In genomic region chr14:65412189-65412846, GRCh38 we compare ENCODE assay signal across 8 cellular contexts. TPM values are rescaled to one million over a fixed set of nuclear protein-coding genes. Genes with fewer than 3 reads are reported as not detected.
DNase-seq lines count a peak whose midpoint lies in the region; ATAC-seq and TF ChIP-seq lines count a peak whose summit lies in the region.

FUT8 (plus strand) TSS chr14:65412730; CDS start chr14:65561564, 148,834 bp downstream.

- peak; percentile 78 for ATAC-seq in HG02588 (IDR thresholded peaks at IDR 0.05; ENCODE audit: unreplicated experiment)

- CTCF ChIA-PET in SK-N-SH (lab: Yijun Ruan, JAX), result interaction anchor here (0.6 to 8.8 kb wide), 32 partner anchors 13 to 956 kb away, joined by 3 to 174 read pairs (median 4); partner anchors contain the start of gene FNTB

- peak; percentile 13 to 46; a peak in 2 of 4 replicates for TF ChIP-seq EP300 in SK-N-SH (IDR thresholded peaks at IDR 0.05; ENCODE audit: borderline replicate concordance in 1 of 2, low read depth in 1 of 2, low read length in 1 of 2)

- peaks cover 0 to 6% of the 10 kb centered on the region in 2 experiments; a peak in 2 of 4 replicates for H3K4me1 ChIP-seq in SK-N-SH (ENCODE audit: control insufficient read depth in 1 of 2, insufficient read depth in 2 of 2, low read depth in 1 of 2, low read length in 1 of 2)

- peak within 1 kb of the TSS; percentile 91 to 97 for H3K27ac ChIP-seq in SK-N-SH (ENCODE audit: low read depth in 2 of 2, low read length in 1 of 2)

- DNase-seq in NCI-H1048 (lab: John Stamatoyannopoulos, UW) (peak; percentile 91), SK-N-SH (peak; percentile 95), germinal center (ENCODE audit: low spot score) (peak; percentile 93), nucleus accumbens (lab: John Stamatoyannopoulos, UW) (peak; percentile 42 to 97 (median 93)), superior temporal gyrus (ENCODE audit: extremely low spot score) (peak; percentile 94)
- DNase-seq in activated naive CD4-positive, alpha-beta T cell treated with anti-CD3 and anti-CD28 coated beads, Interleukin-2, amount 50 U/mL, for 16 hours, result peak; percentile 97

- TF ChIP-seq RAD21 in SK-N-SH (IDR thresholded peaks at IDR 0.05; ENCODE audit: low read length), result peak; percentile 71

- no peaks in the 10 kb centered on the region for H3K9me2 ChIP-seq in SK-N-SH

- no peaks in the 10 kb centered on the region for H3K27me3 ChIP-seq in SK-N-SH (ENCODE audit: insufficient read depth)

- peak within 1 kb of the TSS; percentile 93 for H2AFZ ChIP-seq in SK-N-SH (ENCODE audit: low read depth)

- no peaks in the 10 kb centered on the region; the same call in 1 of the 2 replicates for H4K20me1 ChIP-seq in SK-N-SH (ENCODE audit: insufficient read depth)

- POLR2A ChIA-PET in SK-N-SH (lab: Yijun Ruan, JAX), result interaction anchor here (0.7 to 1.3 kb wide), 5 partner anchors 197 to 548 kb away, joined by 3 read pairs; no protein-coding TSS in a partner anchor

- peak within 1 kb of the TSS; percentile 98 for H3K9ac ChIP-seq in SK-N-SH

- H3K4me2 ChIP-seq in SK-N-SH, result peak within 1 kb of the TSS; percentile 99

- H3K79me2 ChIP-seq in SK-N-SH (ENCODE audit: insufficient read depth), result peaks cover 45% of the 10 kb centered on the region

- H3K4me3 ChIP-seq in SK-N-SH (ENCODE audit: low read depth in 2 of 2, low read length in 1 of 2), result peak within 1 kb of the TSS; percentile 94 to 95

- H3F3A ChIP-seq in SK-N-SH (replicated peaks; ENCODE audit: insufficient read depth), result peaks cover 10% of the 10 kb centered on the region

- TF ChIP-seq CTCF in SK-N-SH (IDR thresholded peaks at IDR 0.05), result peak; percentile 65

- H3K36me3 ChIP-seq in SK-N-SH (replicated peaks in 1 of 2; ENCODE audit: control insufficient read depth in 1 of 2, insufficient read depth in 2 of 2, low read length in 1 of 2), result no peaks in the 10 kb centered on the region

- WGBS in SK-N-SH (ENCODE audit: low lambda C conversion rate), result 0% methylated on average over 14 of the region's 74 CpGs

- H3K9me3 ChIP-seq in SK-N-SH, result no peaks in the 10 kb centered on the region

- peak; percentile 93 for TF ChIP-seq POLR2A in GM10847 (IDR thresholded peaks at IDR 0.05; ENCODE audit: extremely low read depth, insufficient read length)

TF ChIP-seq in SK-N-SH, 30 proteins besides CTCF, POLR2A, EP300 and RAD21 (continues in another document):
- TF ChIP-seq NRF1 (IDR thresholded peaks at IDR 0.05; ENCODE audit: low read depth, low read length) (peak; percentile 92), RCOR1 (IDR thresholded peaks at IDR 0.05; ENCODE audit: low read length) (peak; percentile 43; the same call in 1 of the 2 replicates), GATA2 (CRISPR knock-in tag; IDR thresholded peaks at IDR 0.05) (no peak), FOXM1 (IDR thresholded peaks at IDR 0.05; ENCODE audit: low read depth) (no peak), TAF1 (IDR thresholded peaks at IDR 0.05; ENCODE audit: borderline replicate concordance, low read depth, low read length) (peak; percentile 95), MAX (IDR thresholded peaks at IDR 0.05; ENCODE audit: low read depth) (peak; percentile 73), GABPA (IDR thresholded peaks at IDR 0.05; ENCODE audit: low read depth) (no peak; the same call in 1 of the 2 replicates), FOSL2 (IDR thresholded peaks at IDR 0.05; ENCODE audit: borderline replicate concordance, low read depth) (no peak), MXI1 (IDR thresholded peaks at IDR 0.05; ENCODE audit: low read depth, low read length) (peak; percentile 95), SIN3A (IDR thresholded peaks at IDR 0.05; ENCODE audit: borderline replicate concordance, low read depth, low read length) (peak; percentile 53; the same call in 1 of the 2 replicates), USF2 (IDR thresholded peaks at IDR 0.05; ENCODE audit: borderline replicate concordance, low read depth, low read length) (no peak), JUND (IDR thresholded peaks at IDR 0.05) (no peak), NFIC (IDR thresholded peaks at IDR 0.05; ENCODE audit: borderline replicate concordance) (no peak; the same call in 1 of the 2 replicates), YY1 (IDR thresholded peaks at IDR 0.05; ENCODE audit: low read depth) (no peak), TEAD4 (IDR thresholded peaks at IDR 0.05; ENCODE audit: borderline replicate concordance, insufficient read depth) (0 out of 2 replicates have a peak, but pooled peaks have one; percentile 4), MEF2A (IDR thresholded peaks at IDR 0.05; ENCODE audit: borderline replicate concordance, low read depth) (no peak), REST (IDR thresholded peaks at IDR 0.05; ENCODE audit: low read depth, low read length) (peak; percentile 56), FOXJ3 (CRISPR knock-in tag; IDR thresholded peaks at IDR 0.05) (0 out of 2 replicates have a peak, but pooled peaks have one; percentile 32), CHD2 (IDR thresholded peaks at IDR 0.05; ENCODE audit: low read length, partially characterized antibody) (peak; percentile 68), ELF1 (IDR thresholded peaks at IDR 0.05) (no peak), SMC3 (IDR thresholded peaks at IDR 0.05; ENCODE audit: low read depth, low read length) (peak; percentile 69), PBX3 (IDR thresholded peaks at IDR 0.05) (no peak), EZH2phosphoT487 (IDR thresholded peaks at IDR 0.05; ENCODE audit: borderline replicate concordance, low read depth) (no peak), RFX5 (IDR thresholded peaks at IDR 0.05; ENCODE audit: low read length) (no peak), RXRA (IDR thresholded peaks at IDR 0.05; ENCODE audit: borderline replicate concordance, low read depth) (0 out of 2 replicates have a peak, but pooled peaks have one; percentile 6), ZBTB33 (IDR thresholded peaks at IDR 0.05; ENCODE audit: borderline replicate concordance, low read depth) (0 out of 2 replicates have a peak, but pooled peaks have one; percentile 26)

RNA-seq across cellular contexts. Expression of gene FUT8, which starts in this region (rescaled TPM):
- polyA plus RNA-seq in SK-N-SH (2012; rRNA removed), result 31.7 and 32.4 TPM in 2 replicates
- 49.6 and 49.7 TPM in 2 replicates for polyA plus RNA-seq in SK-N-SH (2012; cell fraction: cytosol; rRNA removed)
- 10.5 and 23.8 TPM in 2 replicates for polyA plus RNA-seq in SK-N-SH (2012; cell fraction: nucleus; rRNA removed)

Comparison
In these comparisons a context has a peak if more than half of its experiments do, and no peak if none do; other contexts are left out.
1. Peak in every context shown above with its lines: DNase-seq, ATAC-seq, H3K4me3 ChIP-seq and H3K27ac ChIP-seq.